8 cellular contexts compared by ENCODE assay signal in genomic region chr2:42812899-42813479, GRCh38. TPM values are rescaled to one million over a fixed set of nuclear protein-coding genes. Genes with fewer than 3 reads are reported as not detected.
DNase-seq lines count a peak whose midpoint lies in the region; ATAC-seq, FAIRE-seq and TF ChIP-seq lines count a peak whose summit lies in the region.

No MANE protein-coding gene starts in this region.

- H3K36me3 ChIP-seq in GM23338 (ENCODE audit: insufficient read depth) (no peaks in the 10 kb centered on the region; the same call in 1 of the 2 replicates), left lung (no peaks in the 10 kb centered on the region)

- H3K4me3 ChIP-seq in GM23338 (no peak overlapping the region), left lung (no peak overlapping the region)

- no peak overlapping the region for H2AFZ ChIP-seq in GM23338

- H3K27me3 Mint-ChIP-seq in GM23338 (ENCODE audit: insufficient read depth, low read depth, poor library complexity), result peaks cover 19% of the 10 kb centered on the region
- peaks cover 9% of the 10 kb centered on the region for H3K27me3 Mint-ChIP-seq in activated CD8-positive, alpha-beta T cell treated with anti-CD3 and anti-CD28 coated beads, Interleukin-2, amount 10 ng/mL, durations not matched to agents 7 days and 5 days (ENCODE audit: low read depth)

- DNase-seq in AML-193 (lab: John Stamatoyannopoulos, UW), result peak; percentile 18 to 31
- DNase-seq in GM23338 (ENCODE audit: low spot score), result peak; percentile 63
- DNase-seq in activated CD8-positive, alpha-beta T cell treated with anti-CD3 and anti-CD28 coated beads, Interleukin-2, amount 10 ng/mL, durations not matched to agents 7 days and 5 days, result no peak
- DNase-seq in left lung, result no peak
- no peak for DNase-seq in NCI-H2196 (lab: John Stamatoyannopoulos, UW; ENCODE audit: unreplicated experiment)
- no peak for DNase-seq in medulla oblongata (ENCODE audit: extremely low spot score)
- DNase-seq in substantia nigra (lab: John Stamatoyannopoulos, UW), result no peak
- DNase-seq in RCC 7860 (ENCODE audit: low spot score), result no peak

- peak overlapping the region; percentile 52; the same call in 1 of the 3 replicates for H3K4me3 Mint-ChIP-seq in GM23338
- peak overlapping the region; percentile 37 for H3K4me3 Mint-ChIP-seq in activated CD8-positive, alpha-beta T cell treated with anti-CD3 and anti-CD28 coated beads, Interleukin-2, amount 10 ng/mL, durations not matched to agents 7 days and 5 days

- H3K27ac Mint-ChIP-seq in GM23338, result no peak overlapping the region
- no peak overlapping the region for H3K27ac Mint-ChIP-seq in activated CD8-positive, alpha-beta T cell treated with anti-CD3 and anti-CD28 coated beads, Interleukin-2, amount 10 ng/mL, durations not matched to agents 7 days and 5 days

- CTCF ChIA-PET in activated CD8-positive, alpha-beta T cell treated with anti-CD3 and anti-CD28 coated beads, Interleukin-2, amount 10 ng/mL, durations not matched to agents 7 days and 5 days (lab: Charles Lee), result interaction anchor here (1.0 to 2.3 kb wide), 4 partner anchors 10 to 59 kb away, joined by 3 to 9 read pairs (median 6); no protein-coding TSS in a partner anchor

- POLR2A ChIA-PET in activated CD8-positive, alpha-beta T cell treated with anti-CD3 and anti-CD28 coated beads, Interleukin-2, amount 10 ng/mL, durations not matched to agents 7 days and 5 days (lab: Charles Lee), result no interaction called here

- no peaks in the 10 kb centered on the region for H3K79me2 ChIP-seq in GM23338 (replicated peaks; ENCODE audit: insufficient read depth)

- TF ChIP-seq CTCF in GM23338 (conservative IDR thresholded peaks at IDR 0.05; ENCODE audit: low read depth in 2 of 2), result peak; percentile 18 to 92; a peak in 3 of 4 replicates
- peak; percentile 31 to 54 for TF ChIP-seq CTCF in left lung (IDR thresholded peaks at IDR 0.05)

- H3K4me1 Mint-ChIP-seq in GM23338, result peaks cover 7% of the 10 kb centered on the region
- peaks cover 25% of the 10 kb centered on the region for H3K4me1 Mint-ChIP-seq in activated CD8-positive, alpha-beta T cell treated with anti-CD3 and anti-CD28 coated beads, Interleukin-2, amount 10 ng/mL, durations not matched to agents 7 days and 5 days (ENCODE audit: low read depth)

- no peak overlapping the region for H3K27ac ChIP-seq in GM23338 (ENCODE audit: low read depth)
- H3K27ac ChIP-seq in left lung, result no peak overlapping the region
- no peak overlapping the region for H3K27ac ChIP-seq in substantia nigra (ENCODE audit: low read depth, low read length, poor library complexity, severe bottlenecking)

- no peaks in the 10 kb centered on the region for H4K20me1 ChIP-seq in GM23338 (replicated peaks; ENCODE audit: insufficient read depth)

- peaks cover 8% of the 10 kb centered on the region; the same call in 1 of the 2 replicates for H3F3A ChIP-seq in GM23338 (replicated peaks; ENCODE audit: low read depth)

- no peaks in the 10 kb centered on the region for H3K9me2 ChIP-seq in GM23338 (ENCODE audit: insufficient read depth)

- H3K36me3 Mint-ChIP-seq in GM23338 (ENCODE audit: low read depth), result peaks cover 13% of the 10 kb centered on the region
- peaks cover 10% of the 10 kb centered on the region for H3K36me3 Mint-ChIP-seq in activated CD8-positive, alpha-beta T cell treated with anti-CD3 and anti-CD28 coated beads, Interleukin-2, amount 10 ng/mL, durations not matched to agents 7 days and 5 days (ENCODE audit: low read depth)

- H3K4me2 ChIP-seq in GM23338, result no peak overlapping the region

- ATAC-seq in GM23338, result no peak
- ATAC-seq in activated CD8-positive, alpha-beta T cell treated with anti-CD3 and anti-CD28 coated beads, Interleukin-2, amount 10 ng/mL, durations not matched to agents 7 days and 5 days, result no peak
- ATAC-seq in left lung, result no peak

- no peak for FAIRE-seq in RCC 7860 (lab: Jason Lieb, UNC)

- peaks cover 15% of the 10 kb centered on the region; the same call in 2 of the 3 replicates for H3K9me3 Mint-ChIP-seq in GM23338
- H3K9me3 Mint-ChIP-seq in activated CD8-positive, alpha-beta T cell treated with anti-CD3 and anti-CD28 coated beads, Interleukin-2, amount 10 ng/mL, durations not matched to agents 7 days and 5 days (ENCODE audit: insufficient read depth), result peaks cover 15% of the 10 kb centered on the region

- H3K9me3 ChIP-seq in left lung, result peaks cover 0 to 18% of the 10 kb centered on the region in 2 donors

- intact Hi-C loops in left lung (cut with DNase I), result no loop called here

- H3K4me1 ChIP-seq in GM23338 (ENCODE audit: insufficient read depth) (peaks cover 5% of the 10 kb centered on the region), left lung (peaks cover 0 to 27% of the 10 kb centered on the region in 2 donors)

- H3K27me3 ChIP-seq in GM23338 (ENCODE audit: insufficient read depth), result no peaks in the 10 kb centered on the region
- H3K27me3 ChIP-seq in left lung, result no peaks in the 10 kb centered on the region

TF ChIP-seq in GM23338, 12 proteins besides CTCF, POLR2A, EP300 and RAD21:
- TF ChIP-seq EZH2 (IDR thresholded peaks at IDR 0.05; ENCODE audit: low read depth, unreplicated experiment) (no peak), STAT1 (IDR thresholded peaks at IDR 0.05; ENCODE audit: unreplicated experiment) (no peak), ZNF114 (CRISPR knock-in tag; IDR thresholded peaks at IDR 0.05) (no peak), EZH2phosphoT487 (IDR thresholded peaks at IDR 0.05; ENCODE audit: unreplicated experiment) (no peak), ETS1 (IDR thresholded peaks at IDR 0.05) (no peak), POLR2AphosphoS5 (IDR thresholded peaks at IDR 0.05; ENCODE audit: low read depth) (no peak), CREB1 (CRISPR knock-in tag; IDR thresholded peaks at IDR 0.05; ENCODE audit: low read depth) (no peak), JUNB (IDR thresholded peaks at IDR 0.05; ENCODE audit: unreplicated experiment) (no peak), NANOG (IDR thresholded peaks at IDR 0.05; ENCODE audit: borderline replicate concordance) (no peak)
TF ChIP-seq in GM23338: peak in this region for 0.

RNA-seq across cellular contexts. Expression of gene HAAO, which starts 20.6 kb away (rescaled TPM):
- 0.97 and 2.6 TPM in 2 replicates for total RNA-seq in GM23338 (2014; rRNA removed; shearing (Covaris generic))
- 2.4 and 3.2 TPM in 2 replicates for polyA plus RNA-seq in GM23338 (2016; fragmentation: Nextera tagmentation; extraction: Ambion mirVana)
- total RNA-seq in activated CD8-positive, alpha-beta T cell treated with anti-CD3 and anti-CD28 coated beads, Interleukin-2, amount 10 ng/mL, durations not matched to agents 7 days and 5 days, result under 1 TPM; 0.37 to 0.40 TPM
- 10 to 100 TPM in 1 of 2 donors, 1 to 10 TPM in 1; 6.2 to 11.5 TPM for total RNA-seq in left lung

RNA-seq across cellular contexts. Expression of gene OXER1, which starts 49.1 kb away (rescaled TPM):
- 0.31 and 0.69 TPM in 2 replicates for total RNA-seq in GM23338 (2014; rRNA removed; shearing (Covaris generic))
- polyA plus RNA-seq in GM23338 (2016; fragmentation: Nextera tagmentation; extraction: Ambion mirVana), result 1.2 and 1.5 TPM in 2 replicates
- total RNA-seq in activated CD8-positive, alpha-beta T cell treated with anti-CD3 and anti-CD28 coated beads, Interleukin-2, amount 10 ng/mL, durations not matched to agents 7 days and 5 days, result not detected
- 1 to 10 TPM; 1.7 to 2.7 TPM for total RNA-seq in left lung

Comparison
In these comparisons a context has a peak if more than half of its experiments do, and no peak if none do; other contexts are left out.
1. DNase-seq: peak in AML-193 (2 of 2) and GM23338 (single experiment); none in activated CD8-positive, alpha-beta T cell treated with anti-CD3 and anti-CD28 coated beads, Interleukin-2, amount 10 ng/mL, durations not matched to agents 7 days and 5 days (single experiment), left lung (0 of 2), NCI-H2196 (single experiment), medulla oblongata (single experiment), substantia nigra (0 of 49) and RCC 7860 (single experiment).